ENCODE assay signal across 8 cellular contexts in genomic region chr10:58267713-58268453, GRCh38. TPM values are rescaled to one million over a fixed set of nuclear protein-coding genes. Genes with fewer than 3 reads are reported as not detected.
A peak's percentile ranks its signal among the peaks of the same experiment; 100 is the strongest.
DNase-seq lines count a peak whose midpoint lies in the region; ATAC-seq and TF ChIP-seq lines count a peak whose summit lies in the region.

Gene IPMK (minus strand): TSS chr10:58267894. CDS start chr10:58267611, 283 bp downstream.

- no peaks in the 10 kb centered on the region for H3K9me3 Mint-ChIP-seq in activated T-cell treated with anti-CD3 and anti-CD28 coated beads, Interleukin-2, amount 50 U/mL, for 24 hours

- peak within 1 kb of the TSS; percentile 65 for H3K27ac ChIP-seq in PC-9

- no peaks in the 10 kb centered on the region for H3K27me3 Mint-ChIP-seq in activated T-cell treated with anti-CD3 and anti-CD28 coated beads, Interleukin-2, amount 50 U/mL, for 24 hours

- no peaks in the 10 kb centered on the region for H4K20me1 ChIP-seq in PC-9 (ENCODE audit: insufficient read depth)

- no peaks in the 10 kb centered on the region for H3K27me3 ChIP-seq in PC-9 (ENCODE audit: insufficient read depth, low read depth)

- peak within 1 kb of the TSS; percentile 66 for H3K4me3 ChIP-seq in PC-9

- H3K36me3 Mint-ChIP-seq in activated T-cell treated with anti-CD3 and anti-CD28 coated beads, Interleukin-2, amount 50 U/mL, for 24 hours (ENCODE audit: low read depth) = peaks cover 31% of the 10 kb centered on the region

- CTCF ChIA-PET in PC-9 (lab: Charles Lee) = interaction anchor here (0.9 kb wide), 1 partner anchor 24 kb away, joined by 5 read pairs; no protein-coding TSS in a partner anchor

- peak within 1 kb of the TSS; percentile 94 for H2AFZ ChIP-seq in PC-9

- peaks cover 26% of the 10 kb centered on the region for H3F3A ChIP-seq in PC-9 (ENCODE audit: insufficient read depth, low read depth)

- H3K27ac Mint-ChIP-seq in activated T-cell treated with anti-CD3 and anti-CD28 coated beads, Interleukin-2, amount 50 U/mL, for 24 hours = peak within 1 kb of the TSS; percentile 98

- no TSS peak for BruUV-seq in PC-9 (replicated peaks; lab: Mats Ljungman, UMichigan)

- TF ChIP-seq CTCF in PC-9 (conservative IDR thresholded peaks at IDR 0.05) = no peak

- H3K79me2 ChIP-seq in PC-9 (ENCODE audit: low read depth) = peaks cover 71% of the 10 kb centered on the region

- peaks cover 27% of the 10 kb centered on the region for H3K4me1 ChIP-seq in PC-9 (replicated peaks; ENCODE audit: insufficient read depth)

- DNase-seq in DMS114 treated with DMSO at 0.1 percent for 48 hours (lab: John Stamatoyannopoulos, UW; ENCODE audit: unreplicated experiment) (peak; percentile 67), HuH-7 (ENCODE audit: low spot score) (peak; percentile 54), PC-9 (peak; percentile 86 to 98), myocyte (ENCODE audit: low read depth) (peak; percentile 95)
- peak; percentile 96 for DNase-seq in activated T-cell treated with anti-CD3 and anti-CD28 coated beads, Interleukin-2, amount 50 U/mL, for 24 hours
- DNase-seq in stimulated activated CD8-positive, alpha-beta memory T cell treated with anti-CD3 and anti-CD28 coated beads, Interleukin-7, amount 100 ng/mL, for 48 hours (ENCODE audit: extremely low read depth in 1 of 2, low read depth in 1 of 2) = peak; percentile 91 to 93

- peak within 1 kb of the TSS; percentile 95 for H3K4me3 Mint-ChIP-seq in activated T-cell treated with anti-CD3 and anti-CD28 coated beads, Interleukin-2, amount 50 U/mL, for 24 hours

- ATAC-seq in GM21526 (IDR thresholded peaks at IDR 0.05; ENCODE audit: low FRiP score, unreplicated experiment) (peak; percentile 62), esophagus mucosa (peak; percentile 87)

- H3K9me3 ChIP-seq in PC-9 (ENCODE audit: insufficient read depth, low read depth) = no peaks in the 10 kb centered on the region

- intact Hi-C loops in PC-9 (cut with micrococcal nuclease; ENCODE audit: unreplicated experiment) = loop anchor here (1.0 to 2.0 kb wide), 5 partner anchors 31 to 169 kb away; partner anchors contain the start of gene UBE2D1

- H3K36me3 ChIP-seq in PC-9 (ENCODE audit: low read depth) = 0 out of 2 replicates have a peak, but pooled peaks cover 5% of the 10 kb centered on the region

- POLR2A ChIA-PET in PC-9 (lab: Charles Lee; ENCODE audit: unreplicated experiment) = interaction anchor here (0.6 to 1.0 kb wide), 4 partner anchors 13 to 1563 kb away, joined by 3 to 6 read pairs (median 3); no protein-coding TSS in a partner anchor

- H3K4me1 Mint-ChIP-seq in activated T-cell treated with anti-CD3 and anti-CD28 coated beads, Interleukin-2, amount 50 U/mL, for 24 hours (ENCODE audit: low read depth) = peaks cover 49% of the 10 kb centered on the region

- H3K9me2 ChIP-seq in PC-9 (ENCODE audit: insufficient read depth) = no peaks in the 10 kb centered on the region

- H3K4me2 ChIP-seq in PC-9 = peak within 1 kb of the TSS; percentile 96

RNA-seq across cellular contexts. Expression of gene IPMK, which starts in this region (rescaled TPM):
- total RNA-seq in PC-9 (2021) = 6.9 and 11.1 TPM in 2 replicates
- 5.9 TPM for total RNA-seq in esophagus mucosa
- total RNA-seq in myocyte = 7.3 and 11.2 TPM in 2 replicates
- polyA plus RNA-seq in myocyte (2012) = 2.0 TPM

Comparison
In these comparisons a context has a peak if more than half of its experiments do, and no peak if none do; other contexts are left out.
1. Peak in every context shown above with its lines: DNase-seq, ATAC-seq, H3K4me3 ChIP-seq and H3K27ac ChIP-seq.